20 cellular contexts compared by ENCODE assay signal in genomic region chr1:105556266-105556665, GRCh38.
"Had no signal": no experiment of that assay in that cellular context is flagged by ENCODE, and none has a peak within 500 bp of the region (broad histone marks: within the 10 kb centered on the region; RNA-seq: fewer than 3 reads in every experiment).

No MANE protein-coding gene starts in this region.

- H3K4me1 ChIP-seq: colonic mucosa, heart right ventricle, right lobe of liver, spleen, tibial artery, upper lobe of right lung, vagina had no signal

- FAIRE-seq: frontal cortex had no signal

- ATAC-seq: heart right ventricle; left lobe of liver; natural killer cell; right lobe of liver; stimulated activated memory B cell treated with anti-CD40 and anti-IgM and Interleukin-4, amounts not matched to agents 10 μg/mL and 1 μg/mL and 100 μg/mL, for 72 hours; upper lobe of right lung had no signal

- H3K9me3 ChIP-seq: colonic mucosa, ovary, right lobe of liver, tibial artery, upper lobe of right lung, vagina had no signal

- H3K4me3 ChIP-seq: colonic mucosa, heart right ventricle, ovary, right lobe of liver, spleen, tibial artery, upper lobe of right lung, vagina had no signal

- H3K36me3 ChIP-seq: colonic mucosa, heart right ventricle, ovary, right lobe of liver, spleen, tibial artery, upper lobe of right lung, vagina had no signal

- H3K27ac ChIP-seq: colonic mucosa, heart right ventricle, ovary, right lobe of liver, spleen, tibial artery, upper lobe of right lung, vagina had no signal

- DNase-seq: colonic mucosa; dermis blood vessel endothelial cell; effector CD8-positive, alpha-beta T cell; heart right ventricle; hypothalamus; mammary epithelial cell; natural killer cell; nucleus accumbens; ovary; right lobe of liver; spleen; stimulated activated CD4-positive, alpha-beta T cell treated with anti-CD3 and anti-CD28 coated beads, Interleukin-15, amount 100 ng/mL, for 24 hours; stimulated activated CD4-positive, alpha-beta T cell treated with anti-CD3 and anti-CD28 coated beads, Interleukin-1b, Interleukin-23, amount 100 ng/mL, for 48 hours; stimulated activated CD4-positive, alpha-beta T cell treated with anti-CD3 and anti-CD28 coated beads, Interleukin-4, amount 100 ng/mL, for 24 hours; tibial artery; upper lobe of right lung had no signal

- H3K27me3 ChIP-seq: colonic mucosa, heart right ventricle, ovary, right lobe of liver, spleen, tibial artery, upper lobe of right lung, vagina had no signal
